Comparison of ENCODE assay signal across 23 cellular contexts in the genomic region with DNA sequence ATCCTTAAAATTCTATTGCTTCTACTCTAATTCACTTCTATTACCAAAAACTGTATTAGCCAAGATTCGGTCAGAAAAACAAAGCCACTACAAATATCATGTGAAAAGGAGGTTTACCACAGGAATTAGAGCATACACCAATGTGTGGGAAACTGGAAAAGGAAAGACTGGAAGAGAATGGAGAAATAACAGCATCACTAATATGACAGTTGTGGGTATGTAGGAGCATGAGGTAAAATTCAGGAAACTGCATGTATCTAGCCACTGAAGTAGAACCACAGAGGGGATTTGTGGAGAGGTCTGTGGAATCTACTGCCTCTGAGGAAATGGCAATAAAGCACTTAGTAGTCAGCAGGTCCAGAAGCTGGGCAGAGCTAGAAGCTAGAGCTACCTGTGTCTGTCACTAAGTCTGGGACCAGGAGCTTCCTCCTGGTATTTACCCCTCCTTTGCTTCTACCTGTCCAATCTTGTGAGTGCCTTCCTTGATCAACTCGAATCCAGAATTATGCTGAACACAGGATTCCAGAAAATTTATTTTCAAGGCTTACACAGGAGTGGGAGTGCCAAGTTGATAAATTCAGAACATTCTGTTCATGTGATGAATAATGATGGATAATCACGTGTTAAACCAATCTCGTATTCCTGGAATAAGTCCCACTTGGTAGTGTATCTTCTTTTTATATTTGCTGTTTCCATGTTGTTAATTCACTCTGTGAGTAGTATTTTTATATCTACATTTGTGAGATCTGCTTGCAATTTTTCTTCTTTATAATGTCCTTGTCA.
"Had no signal": no experiment of that assay in that cellular context is flagged by ENCODE, and none has a peak within 500 bp of the region (broad histone marks: within the 10 kb centered on the region; RNA-seq: fewer than 3 reads in every experiment).

No MANE protein-coding gene starts in this region.

- H3K27ac Mint-ChIP-seq: nephron; stimulated activated naive B cell treated with anti-CD40 and anti-IgM and Interleukin-4, amounts not matched to agents 10 μg/mL and 1 μg/mL and 100 μg/mL, for 72 hours; stimulated activated naive CD8-positive, alpha-beta T cell treated with anti-CD3 and anti-CD28 coated beads, Interleukin-15, amount 100 ng/mL, for 72 hours had no signal

- H3K27me3 Mint-ChIP-seq: naive B cell; stimulated activated naive B cell treated with anti-CD40 and anti-IgM and Interleukin-4, amounts not matched to agents 10 μg/mL and 1 μg/mL and 100 μg/mL, for 72 hours; stimulated activated naive CD8-positive, alpha-beta T cell treated with anti-CD3 and anti-CD28 coated beads, Interleukin-15, amount 100 ng/mL, for 72 hours had no signal

- H3K4me3 ChIP-seq: colonic mucosa, esophagus squamous epithelium, gastrocnemius medialis, heart right ventricle, psoas muscle, right lobe of liver, skin epidermis, testis, tibial nerve, upper lobe of right lung, vagina had no signal

- DNase-seq: colonic mucosa; dermis blood vessel endothelial cell; esophagus squamous epithelium; gastrocnemius medialis; heart right ventricle; hypothalamus; left colon; left ventricle myocardium superior; mesendoderm; naive B cell; psoas muscle; retina; right lobe of liver; stimulated activated CD4-positive, alpha-beta T cell treated with anti-CD3 and anti-CD28 coated beads, Interleukin-2, amount 100 ng/mL, for 24 hours; stimulated activated CD4-positive, alpha-beta T cell treated with anti-CD3 and anti-CD28 coated beads, Interleukin-4, amount 100 ng/mL, for 4 hours; stimulated activated naive B cell treated with anti-CD40 and anti-IgM and Interleukin-4, amounts not matched to agents 10 μg/mL and 1 μg/mL and 100 μg/mL, for 72 hours; stimulated activated naive CD8-positive, alpha-beta T cell treated with anti-CD3 and anti-CD28 coated beads, Interleukin-15, amount 100 ng/mL, for 72 hours; testis; upper lobe of right lung had no signal

- H3K27ac ChIP-seq: colonic mucosa, esophagus squamous epithelium, gastrocnemius medialis, heart right ventricle, psoas muscle, right lobe of liver, skin epidermis, testis, upper lobe of right lung, vagina had no signal

- H3K4me1 Mint-ChIP-seq: nephron had no signal

- ATAC-seq: gastrocnemius medialis; heart right ventricle; left colon; left ventricle myocardium superior; psoas muscle; right lobe of liver; stimulated activated naive B cell treated with anti-CD40 and anti-IgM and Interleukin-4, amounts not matched to agents 10 μg/mL and 1 μg/mL and 100 μg/mL, for 72 hours; stimulated activated naive CD8-positive, alpha-beta T cell treated with anti-CD3 and anti-CD28 coated beads, Interleukin-15, amount 100 ng/mL, for 72 hours; upper lobe of right lung had no signal

- H3K27me3 ChIP-seq: colonic mucosa, esophagus squamous epithelium, gastrocnemius medialis, heart right ventricle, right lobe of liver, testis, tibial nerve, upper lobe of right lung, vagina had no signal

- H3K4me3 Mint-ChIP-seq: naive B cell; nephron; stimulated activated naive B cell treated with anti-CD40 and anti-IgM and Interleukin-4, amounts not matched to agents 10 μg/mL and 1 μg/mL and 100 μg/mL, for 72 hours; stimulated activated naive CD8-positive, alpha-beta T cell treated with anti-CD3 and anti-CD28 coated beads, Interleukin-15, amount 100 ng/mL, for 72 hours had no signal

- H3K9me3 ChIP-seq: colonic mucosa, esophagus squamous epithelium, gastrocnemius medialis, heart right ventricle, psoas muscle, right lobe of liver, testis, tibial nerve, upper lobe of right lung, vagina had no signal

- H3K36me3 ChIP-seq: colonic mucosa, esophagus squamous epithelium, gastrocnemius medialis, right lobe of liver, upper lobe of right lung, vagina had no signal

- H3K4me1 ChIP-seq: colonic mucosa, esophagus squamous epithelium, gastrocnemius medialis, heart right ventricle, psoas muscle, right lobe of liver, testis, upper lobe of right lung, vagina had no signal

- H3K9me3 Mint-ChIP-seq: nephron; stimulated activated naive B cell treated with anti-CD40 and anti-IgM and Interleukin-4, amounts not matched to agents 10 μg/mL and 1 μg/mL and 100 μg/mL, for 72 hours; stimulated activated naive CD8-positive, alpha-beta T cell treated with anti-CD3 and anti-CD28 coated beads, Interleukin-15, amount 100 ng/mL, for 72 hours had no signal
